8 cellular contexts compared by ENCODE assay signal in the genomic region with DNA sequence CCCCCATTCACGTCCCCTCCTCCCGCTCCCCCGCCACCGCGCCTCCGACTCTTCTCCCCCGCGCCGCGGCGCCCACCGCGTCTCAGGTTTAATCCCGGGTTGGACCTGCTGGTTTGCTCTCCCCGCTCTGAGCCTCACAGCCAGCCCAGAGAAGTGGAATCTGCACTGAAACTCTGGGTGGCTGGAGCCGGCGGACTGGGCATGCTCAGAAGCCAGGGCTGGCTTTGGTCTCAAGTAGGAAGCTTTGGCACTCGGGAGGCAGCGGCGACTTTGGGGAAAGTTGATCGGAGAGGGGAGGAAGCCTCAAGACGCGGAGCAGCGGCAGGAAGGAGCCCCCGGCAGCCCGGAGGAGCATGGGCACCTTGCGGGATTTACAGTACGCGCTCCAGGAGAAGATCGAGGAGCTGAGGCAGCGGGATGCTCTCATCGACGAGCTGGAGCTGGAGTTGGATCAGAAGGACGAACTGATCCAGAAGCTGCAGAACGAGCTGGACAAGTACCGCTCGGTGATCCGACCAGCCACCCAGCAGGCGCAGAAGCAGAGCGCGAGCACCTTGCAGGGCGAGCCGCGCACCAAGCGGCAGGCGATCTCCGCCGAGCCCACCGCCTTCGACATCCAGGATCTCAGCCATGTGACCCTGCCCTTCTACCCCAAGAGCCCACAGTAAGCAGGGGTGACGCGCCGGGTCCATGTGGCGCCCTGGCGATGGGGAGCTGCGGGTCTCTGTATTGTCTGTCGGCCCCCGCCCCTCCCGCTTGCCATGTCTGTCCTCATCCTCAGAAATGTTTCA. TPM values are rescaled to one million over a fixed set of nuclear protein-coding genes. Genes with fewer than 3 reads are reported as not detected.
DNase-seq lines count a peak whose midpoint lies in the region; FAIRE-seq and TF ChIP-seq lines count a peak whose summit lies in the region.

A gene (plus strand): TSS at position 250 of the 791 bp plus-strand sequence.

- in situ Hi-C loops in SK-MEL-5 (cut with HindIII; ENCODE audit: low pct_unique_long_range_greater_than_20kb, low sequenced_read_pairs) = no loop called here

- no peak; the same call in 1 of the 2 replicates for TF ChIP-seq POLR2A in H54 (IDR thresholded peaks at IDR 0.05; ENCODE audit: low read depth, low read length)

- DNase-seq in AG20443 (ENCODE audit: low spot score) (peak; percentile 92), H54 (ENCODE audit: insufficient read length, low spot score) (peak; percentile 63), SK-MEL-5 (ENCODE audit: low read depth, low spot score) (peak; percentile 76), dermis blood vessel endothelial cell (peak; percentile 46), smooth muscle cell of the brain vasculature (ENCODE audit: low read depth, low spot score) (peak; percentile 31), GM19240 (ENCODE audit: insufficient read length, low spot score) (no peak)
- DNase-seq in activated CD4-positive, CD25-positive, alpha-beta regulatory T cell (lab: John Stamatoyannopoulos, UW) = no peak

- FAIRE-seq in H54 (lab: Jason Lieb, UNC) = peak; percentile 50

- peaks cover 6% of the 10 kb centered on the region for H3K27me3 ChIP-seq in layer of hippocampus (ENCODE audit: control insufficient read depth, insufficient read depth, low read length)

- peak within 1 kb of the TSS; percentile 71 for H3K27ac ChIP-seq in layer of hippocampus (ENCODE audit: low read depth, low read length)

RNA-seq across cellular contexts. Expression of the gene that starts here (rescaled TPM):
- 4.6 and 5.5 TPM in 2 replicates for total RNA-seq in SK-MEL-5 (2014; rRNA removed; shearing (Covaris generic))
- polyA plus RNA-seq in SK-MEL-5 (2015; cell fraction: cytosol; rRNA removed) = 1.7 and 2.7 TPM in 2 replicates
- 1.2 and 1.6 TPM in 2 replicates for polyA plus RNA-seq in SK-MEL-5 (2015; cell fraction: nucleus; rRNA removed)
- total RNA-seq in dermis blood vessel endothelial cell = 1.3 and 4.1 TPM in 2 replicates

Comparison
In these comparisons a context has a peak if more than half of its experiments do, and no peak if none do; other contexts are left out.
1. DNase-seq: peak in AG20443 (single experiment), H54 (single experiment), SK-MEL-5 (single experiment), dermis blood vessel endothelial cell (single experiment) and smooth muscle cell of the brain vasculature (single experiment); none in GM19240 (single experiment) and activated CD4-positive, CD25-positive, alpha-beta regulatory T cell (0 of 4).